ENCODE assay signal across 34 cellular contexts in the genomic region with DNA sequence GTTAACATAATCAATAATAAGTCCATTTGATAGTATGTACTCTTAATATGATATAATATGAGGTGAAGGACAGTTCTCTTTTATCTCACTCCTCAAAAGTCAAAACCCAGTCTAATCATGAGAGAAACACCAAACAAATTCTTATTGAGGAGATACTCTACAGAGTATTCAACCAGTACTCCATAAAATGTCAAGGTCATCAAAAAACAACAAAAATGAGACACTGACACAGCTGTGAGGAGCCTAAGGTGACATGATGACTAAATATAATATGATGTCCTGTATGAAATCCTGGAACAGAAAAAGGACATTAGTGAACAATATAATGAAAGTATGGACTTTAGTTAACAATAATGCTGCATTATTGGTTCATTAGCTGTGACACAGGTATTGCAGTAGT.
DNase-seq lines count a peak whose midpoint lies in the region; ATAC-seq, FAIRE-seq and TF ChIP-seq lines count a peak whose summit lies in the region.
"Had no signal": no experiment of that assay in that cellular context is flagged by ENCODE, and none has a peak within 500 bp of the region (broad histone marks: within the 10 kb centered on the region; RNA-seq: fewer than 3 reads in every experiment).

No MANE protein-coding gene starts in this region.

- no peaks in the 10 kb centered on the region for H4K20me1 ChIP-seq in HepG2 (ENCODE audit: insufficient read depth, low read length)
- no peaks in the 10 kb centered on the region for H4K20me1 ChIP-seq in IMR-90 (ENCODE audit: insufficient read depth, low read length)
- H4K20me1 ChIP-seq in K562 (replicated peaks; ENCODE audit: control insufficient read depth, insufficient read depth, low read length): no peaks in the 10 kb centered on the region
- H4K20me1 ChIP-seq: BLaER1; BLaER1 treated with 17β-estradiol and CSF1 and Interleukin-3, amounts not matched to agents 10 nM and 100 nM had no signal

- H3K9me3 ChIP-seq in HepG2 (ENCODE audit: low read length): peaks cover 12% of the 10 kb centered on the region; the same call in 1 of the 2 replicates
- no peaks in the 10 kb centered on the region for H3K9me3 ChIP-seq in right lobe of liver
- H3K9me3 ChIP-seq in A549: no peaks in the 10 kb centered on the region
- no peaks in the 10 kb centered on the region; the same call in 1 of the 2 replicates for H3K9me3 ChIP-seq in IMR-90 (ENCODE audit: control insufficient read depth, insufficient read depth, low read length)
- H3K9me3 ChIP-seq in K562 (replicated peaks; ENCODE audit: control insufficient read depth, insufficient read depth, low read depth, low read length): no peaks in the 10 kb centered on the region
- H3K9me3 ChIP-seq in effector memory CD4-positive, alpha-beta T cell (ENCODE audit: control insufficient read depth, low read length): no peaks in the 10 kb centered on the region
- H3K9me3 ChIP-seq: BE2C; BLaER1; BLaER1 treated with 17β-estradiol and CSF1 and Interleukin-3, amounts not matched to agents 10 nM and 100 nM; Caco-2 had no signal

- H2AK5ac ChIP-seq in IMR-90 (ENCODE audit: low read depth, low read length): no peak overlapping the region

- no peak overlapping the region for H2BK5ac ChIP-seq in IMR-90 (ENCODE audit: low read depth, low read length, poor library complexity, severe bottlenecking)

- no peak overlapping the region for H2BK120ac ChIP-seq in IMR-90 (ENCODE audit: low read depth, low read length)

- H3K27me3 ChIP-seq in HepG2 (ENCODE audit: control insufficient read depth in 1 of 2, insufficient read depth in 2 of 2, low read length in 2 of 2) (no peaks in the 10 kb centered on the region), right lobe of liver (no peaks in the 10 kb centered on the region), IMR-90 (ENCODE audit: control insufficient read depth, insufficient read depth, low read length) (no peaks in the 10 kb centered on the region), K562 (ENCODE audit: control insufficient read depth in 2 of 2, insufficient read depth in 2 of 2, low read length in 2 of 2) (no peaks in the 10 kb centered on the region)
- H3K27me3 ChIP-seq in effector memory CD4-positive, alpha-beta T cell (replicated peaks; ENCODE audit: control insufficient read depth, insufficient read depth, low read length, poor library complexity, severe bottlenecking): no peaks in the 10 kb centered on the region
- H3K27me3 ChIP-seq: BE2C; BLaER1; BLaER1 treated with 17β-estradiol and CSF1 and Interleukin-3, amounts not matched to agents 10 nM and 100 nM had no signal

- H2BK20ac ChIP-seq in IMR-90 (ENCODE audit: low read depth, low read length): no peak overlapping the region

- H3K23ac ChIP-seq in IMR-90 (ENCODE audit: low read depth, low read length): no peak overlapping the region

- TF ChIP-seq POLR2A in HepG2 (IDR thresholded peaks at IDR 0.05; ENCODE audit: insufficient read depth in 1 of 2, low read depth in 2 of 2, low read length in 2 of 2) (no peak), right lobe of liver (IDR thresholded peaks at IDR 0.05) (no peak), A549 (IDR thresholded peaks at IDR 0.05; ENCODE audit: low read length) (no peak), IMR-90 (IDR thresholded peaks at IDR 0.05; ENCODE audit: low read depth, low read length) (no peak), K562 (conservative IDR thresholded peaks at IDR 0.05) (no peak)

- H2AFZ ChIP-seq in HepG2 (ENCODE audit: low read length) (no peak overlapping the region), IMR-90 (replicated peaks; ENCODE audit: low read length, poor library complexity) (no peak overlapping the region), K562 (ENCODE audit: low read depth, low read length) (no peak overlapping the region)

- H3K27ac ChIP-seq in HepG2 (ENCODE audit: extremely low read length, insufficient read depth, low read length) (no peak overlapping the region), right lobe of liver (no peak overlapping the region), A549 (no peak overlapping the region), IMR-90 (ENCODE audit: insufficient read depth, low read length) (no peak overlapping the region), K562 (ENCODE audit: extremely low read depth, low read depth, low read length) (no peak overlapping the region)
- no peak overlapping the region for H3K27ac ChIP-seq in effector memory CD4-positive, alpha-beta T cell (ENCODE audit: insufficient read depth, low read length, poor library complexity, severe bottlenecking)
- H3K27ac ChIP-seq: 22Rv1; BLaER1; BLaER1 treated with 17β-estradiol and CSF1 and Interleukin-3, amounts not matched to agents 10 nM and 100 nM; C4-2B had no signal

- DNase-seq in HepG2 (ENCODE audit: low spot score) (no peak), right lobe of liver (no peak), A549 (ENCODE audit: low read depth in 1 of 2, low spot score in 1 of 2) (no peak), IMR-90 (no peak), K562 (ENCODE audit: extremely low read depth in 1 of 4, low spot score in 3 of 4) (no peak), mesenteric fat pad (ENCODE audit: low spot score) (no peak)
- DNase-seq in activated CD8-positive, alpha-beta memory T cell treated with anti-CD3 and anti-CD28 coated beads, Interleukin-2, amount 50 U/mL, for 4 hours: no peak
- no peak for DNase-seq in effector memory CD4-positive, alpha-beta T cell
- DNase-seq: 8988T; ACHN; AML-193; BE2C; C1 segment of cervical spinal cord; Caco-2; Calu3; CD4-positive, alpha-beta memory T cell; CD4-positive, alpha-beta T cell; CD4-positive, CD25-positive, alpha-beta regulatory T cell; CD8-positive, alpha-beta memory T cell; CD8-positive, alpha-beta T cell; COR-L47; DMS 273 treated with DMSO at 0.1 percent for 48 hours; DMS153; DMS53; DMS79; DMS79 treated with DMSO at 0.1 percent for 48 hours; DND-41; EL had no signal

- FAIRE-seq in HepG2 (lab: Jason Lieb, UNC) (no peak), A549 (lab: Jason Lieb, UNC) (no peak), K562 (lab: Jason Lieb, UNC) (no peak)
- FAIRE-seq: A204.1, D721Med had no signal

- no peak overlapping the region for H3K14ac ChIP-seq in IMR-90 (replicated peaks; ENCODE audit: low read depth, low read length)

- intact Hi-C loops in HepG2 (cut with micrococcal nuclease; ENCODE audit: unreplicated experiment) (no loop called here), right lobe of liver (cut with DNase I) (no loop called here), IMR-90 (cut with micrococcal nuclease) (no loop called here), K562 (cut with micrococcal nuclease) (no loop called here)

- POLR2A ChIA-PET in HepG2 (lab: Yijun Ruan, JAX) (no interaction called here), A549 (lab: Yijun Ruan, JAX) (no interaction called here), IMR-90 (lab: Charles Lee; ENCODE audit: unreplicated experiment) (no interaction called here), K562 (lab: Yijun Ruan, JAX) (no interaction called here)

- H3K4me3 ChIP-seq in HepG2 (replicated peaks in 1 of 3; ENCODE audit: insufficient read depth in 1 of 3, low read depth in 2 of 3, low read length in 3 of 3) (no peak overlapping the region), right lobe of liver (no peak overlapping the region), A549 (no peak overlapping the region), IMR-90 (ENCODE audit: insufficient read depth, low read depth, low read length) (no peak overlapping the region), K562 (no peak overlapping the region)
- H3K4me3 ChIP-seq in effector memory CD4-positive, alpha-beta T cell (ENCODE audit: insufficient read depth, low read depth, low read length, poor library complexity, severe bottlenecking): no peak overlapping the region
- H3K4me3 ChIP-seq: BLaER1; BLaER1 treated with 17β-estradiol and CSF1 and Interleukin-3, amounts not matched to agents 10 nM and 100 nM had no signal

- no peak overlapping the region for H4K5ac ChIP-seq in IMR-90 (ENCODE audit: low read depth, low read length)

- H3K79me2 ChIP-seq in HepG2 (ENCODE audit: insufficient read depth, low read length): no peaks in the 10 kb centered on the region
- no peaks in the 10 kb centered on the region for H3K79me2 ChIP-seq in K562 (ENCODE audit: control insufficient read depth, insufficient read depth, low read length)

- no peak for TF ChIP-seq CTCF in HepG2 (CRISPR knock-in tag; IDR thresholded peaks at IDR 0.05)
- no peak for TF ChIP-seq CTCF in right lobe of liver (IDR thresholded peaks at IDR 0.05)
- no peak for TF ChIP-seq CTCF in A549 (IDR thresholded peaks at IDR 0.05)
- no peak for TF ChIP-seq CTCF in IMR-90 (conservative IDR thresholded peaks at IDR 0.05; ENCODE audit: low read depth, low read length)
- TF ChIP-seq CTCF in K562 (IDR thresholded peaks at IDR 0.05 in 2 of 3, conservative IDR thresholded peaks at IDR 0.05 in 1 of 3; ENCODE audit: insufficient read depth in 2 of 3, low read depth in 1 of 3, low read length in 3 of 3): no peak

- no peak overlapping the region for H2AK9ac ChIP-seq in IMR-90 (replicated peaks; ENCODE audit: low read depth, low read length, poor library complexity)

- no peak overlapping the region for H3K4ac ChIP-seq in IMR-90 (ENCODE audit: low read depth, low read length)

- H4K8ac ChIP-seq in IMR-90 (ENCODE audit: low read depth in 2 of 2, low read length in 2 of 2): no peak overlapping the region

- H4K91ac ChIP-seq in IMR-90 (ENCODE audit: insufficient read depth, low read depth, low read length): no peak overlapping the region

- no peak overlapping the region for H2BK15ac ChIP-seq in IMR-90 (ENCODE audit: low read depth, low read length)

- H3K36me3 ChIP-seq in HepG2 (replicated peaks in 1 of 2; ENCODE audit: control insufficient read depth in 1 of 2, insufficient read depth in 2 of 2, low read length in 2 of 2) (no peaks in the 10 kb centered on the region), right lobe of liver (no peaks in the 10 kb centered on the region), IMR-90 (ENCODE audit: control insufficient read depth, insufficient read depth, low read length) (no peaks in the 10 kb centered on the region), K562 (ENCODE audit: control insufficient read depth, insufficient read depth, low read length) (no peaks in the 10 kb centered on the region)
- no peaks in the 10 kb centered on the region for H3K36me3 ChIP-seq in effector memory CD4-positive, alpha-beta T cell (ENCODE audit: control insufficient read depth, insufficient read depth, low read length)
- H3K36me3 ChIP-seq: BE2C; BLaER1; BLaER1 treated with 17β-estradiol and CSF1 and Interleukin-3, amounts not matched to agents 10 nM and 100 nM had no signal

- TF ChIP-seq RAD21 in HepG2 (CRISPR knock-in tag; IDR thresholded peaks at IDR 0.05): no peak
- no peak for TF ChIP-seq RAD21 in A549 (conservative IDR thresholded peaks at IDR 0.05 in 1 of 2, IDR thresholded peaks at IDR 0.05 in 1 of 2)
- no peak for TF ChIP-seq RAD21 in IMR-90 (IDR thresholded peaks at IDR 0.05; ENCODE audit: low read length)
- TF ChIP-seq RAD21 in K562 (CRISPR knock-in tag; conservative IDR thresholded peaks at IDR 0.05 in 1 of 2, IDR thresholded peaks at IDR 0.05 in 1 of 2): no peak

- no peaks in the 10 kb centered on the region for H3K79me1 ChIP-seq in IMR-90 (ENCODE audit: low read depth in 1 of 2, low read length in 2 of 2)

- dilution Hi-C loops in IMR-90 (cut with HindIII; ENCODE audit: low sequenced_read_pairs, unreplicated experiment): no loop called here

- TF ChIP-seq EP300 in HepG2 (IDR thresholded peaks at IDR 0.05; ENCODE audit: low read depth in 2 of 2, low read length in 2 of 2) (no peak), HepG2 (CRISPR knock-in tag; IDR thresholded peaks at IDR 0.05; ENCODE audit: borderline replicate concordance) (no peak), A549 (IDR thresholded peaks at IDR 0.05) (no peak), K562 (IDR thresholded peaks at IDR 0.05; ENCODE audit: low read length) (no peak)

- in situ Hi-C loops in HepG2 (cut with HindIII; ENCODE audit: extremely low pct_ligation_motif_present, low pct_unique_long_range_greater_than_20kb): no loop called here
- in situ Hi-C loops in IMR-90 (cut with MboI; ENCODE audit: low sequenced_read_pairs): no loop called here
- in situ Hi-C loops in K562 (cut with MboI): no loop called here

- ATAC-seq in HepG2 (no peak), right lobe of liver (no peak), A549 (no peak), IMR-90 (ENCODE audit: low read depth) (no peak), K562 (no peak)
- ATAC-seq: CD8-positive, alpha-beta T cell had no signal

- no peaks in the 10 kb centered on the region for H3K9me1 ChIP-seq in IMR-90 (ENCODE audit: insufficient read depth, low read length)
- H3K9me1 ChIP-seq in K562 (ENCODE audit: control insufficient read depth, insufficient read depth, low read length): no peaks in the 10 kb centered on the region

- H3K18ac ChIP-seq in IMR-90 (ENCODE audit: low read depth, low read length): no peak overlapping the region

- H3K56ac ChIP-seq in IMR-90 (ENCODE audit: extremely low read depth, insufficient read depth, low read length): no peak overlapping the region

- CTCF ChIA-PET in HepG2 (lab: Yijun Ruan, JAX; ENCODE audit: low intra/inter-chr PET ratio, low total read pairs) (no interaction called here), A549 (lab: Yijun Ruan, JAX) (no interaction called here), IMR-90 (lab: Yijun Ruan, JAX) (no interaction called here), K562 (lab: Yijun Ruan, JAX; ENCODE audit: low intra/inter-chr PET ratio) (no interaction called here)

- H3K9ac ChIP-seq in HepG2 (ENCODE audit: insufficient read depth, low read depth, low read length) (no peak overlapping the region), IMR-90 (ENCODE audit: low read depth, low read length) (no peak overlapping the region), K562 (ENCODE audit: insufficient read depth in 1 of 2, low read depth in 2 of 2, low read length in 2 of 2) (no peak overlapping the region)
- H3K9ac ChIP-seq: BLaER1; BLaER1 treated with 17β-estradiol and CSF1 and Interleukin-3, amounts not matched to agents 10 nM and 100 nM had no signal

- H3K4me2 ChIP-seq in HepG2 (ENCODE audit: low read depth, low read length) (no peak overlapping the region), A549 (no peak overlapping the region), IMR-90 (ENCODE audit: low read depth, low read length) (no peak overlapping the region), K562 (ENCODE audit: insufficient read depth, low read length) (no peak overlapping the region)
- H3K4me2 ChIP-seq: BLaER1; BLaER1 treated with 17β-estradiol and CSF1 and Interleukin-3, amounts not matched to agents 10 nM and 100 nM had no signal

- BruUV-seq in HepG2 (replicated peaks; lab: Mats Ljungman, UMichigan) (no TSS peak), IMR-90 (replicated peaks; lab: Mats Ljungman, UMichigan) (no TSS peak), K562 (replicated peaks; lab: Mats Ljungman, UMichigan) (no TSS peak)

- peaks cover 21% of the 10 kb centered on the region for H3K4me1 ChIP-seq in HepG2 (ENCODE audit: insufficient read depth, low read length)
- peaks cover 0 to 13% (median 2%) of the 10 kb centered on the region in 4 donors for H3K4me1 ChIP-seq in right lobe of liver
- H3K4me1 ChIP-seq in A549: no peaks in the 10 kb centered on the region
- H3K4me1 ChIP-seq in IMR-90 (ENCODE audit: control insufficient read depth, insufficient read depth, low read length): no peaks in the 10 kb centered on the region
- H3K4me1 ChIP-seq in K562 (replicated peaks in 1 of 2; ENCODE audit: control insufficient read depth in 2 of 2, insufficient read depth in 2 of 2, low read length in 2 of 2): no peaks in the 10 kb centered on the region
- H3K4me1 ChIP-seq in effector memory CD4-positive, alpha-beta T cell (ENCODE audit: control insufficient read depth, insufficient read depth, low read length, poor library complexity, severe bottlenecking): no peaks in the 10 kb centered on the region
- H3K4me1 ChIP-seq: BE2C, BLaER1 had no signal

Comparison
In these comparisons a context has a peak if more than half of its experiments do, and no peak if none do; other contexts are left out.
1. Of the 241 proteins assayed by ChIP-seq in both HepG2 and K562: peak only in HepG2: MAFK; only in K562: none; in both: MAFF; in neither: 239.